8 cellular contexts compared by ENCODE assay signal in the genomic region with DNA sequence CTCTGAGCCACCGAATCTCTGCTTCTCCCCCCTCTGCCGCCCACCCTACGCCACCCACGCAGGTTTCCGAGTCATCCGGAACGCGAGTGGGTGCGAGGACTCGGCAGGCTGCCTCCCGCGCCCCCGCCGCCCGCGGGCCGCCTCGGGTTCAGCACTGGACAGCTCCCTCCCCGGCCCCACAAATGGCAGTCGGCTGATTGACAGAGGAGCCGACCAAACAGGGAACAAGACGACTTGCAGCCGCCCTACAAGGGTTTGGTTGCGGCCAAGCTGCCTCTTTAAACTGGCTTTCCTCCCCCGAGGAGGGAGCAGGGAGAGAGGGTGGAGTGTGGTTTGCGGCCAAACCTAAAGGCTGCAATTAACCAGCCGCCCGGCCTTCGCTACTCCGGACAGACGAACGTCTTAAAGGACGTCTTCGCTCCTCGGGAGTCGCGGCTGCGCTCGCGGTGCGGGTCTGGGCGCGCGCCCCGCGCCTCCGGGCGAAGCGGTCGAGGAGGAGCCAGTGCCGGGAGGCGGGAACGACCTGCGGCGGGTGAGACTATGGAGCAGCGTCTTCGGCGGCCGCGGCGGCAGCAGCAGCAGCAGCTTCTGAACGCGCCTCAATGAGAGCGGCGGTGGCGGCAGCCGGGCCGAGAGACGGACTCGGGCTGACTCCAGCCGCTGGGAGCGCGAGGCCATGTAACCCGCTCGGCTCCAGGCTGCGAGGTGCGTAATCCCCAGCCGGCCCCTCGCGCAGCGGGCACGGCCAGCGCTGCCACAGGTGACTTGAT. TPM values are rescaled to one million over a fixed set of nuclear protein-coding genes. Genes with fewer than 3 reads are reported as not detected.
DNase-seq lines count a peak whose midpoint lies in the region; ATAC-seq and TF ChIP-seq lines count a peak whose summit lies in the region.

A gene with protein sequence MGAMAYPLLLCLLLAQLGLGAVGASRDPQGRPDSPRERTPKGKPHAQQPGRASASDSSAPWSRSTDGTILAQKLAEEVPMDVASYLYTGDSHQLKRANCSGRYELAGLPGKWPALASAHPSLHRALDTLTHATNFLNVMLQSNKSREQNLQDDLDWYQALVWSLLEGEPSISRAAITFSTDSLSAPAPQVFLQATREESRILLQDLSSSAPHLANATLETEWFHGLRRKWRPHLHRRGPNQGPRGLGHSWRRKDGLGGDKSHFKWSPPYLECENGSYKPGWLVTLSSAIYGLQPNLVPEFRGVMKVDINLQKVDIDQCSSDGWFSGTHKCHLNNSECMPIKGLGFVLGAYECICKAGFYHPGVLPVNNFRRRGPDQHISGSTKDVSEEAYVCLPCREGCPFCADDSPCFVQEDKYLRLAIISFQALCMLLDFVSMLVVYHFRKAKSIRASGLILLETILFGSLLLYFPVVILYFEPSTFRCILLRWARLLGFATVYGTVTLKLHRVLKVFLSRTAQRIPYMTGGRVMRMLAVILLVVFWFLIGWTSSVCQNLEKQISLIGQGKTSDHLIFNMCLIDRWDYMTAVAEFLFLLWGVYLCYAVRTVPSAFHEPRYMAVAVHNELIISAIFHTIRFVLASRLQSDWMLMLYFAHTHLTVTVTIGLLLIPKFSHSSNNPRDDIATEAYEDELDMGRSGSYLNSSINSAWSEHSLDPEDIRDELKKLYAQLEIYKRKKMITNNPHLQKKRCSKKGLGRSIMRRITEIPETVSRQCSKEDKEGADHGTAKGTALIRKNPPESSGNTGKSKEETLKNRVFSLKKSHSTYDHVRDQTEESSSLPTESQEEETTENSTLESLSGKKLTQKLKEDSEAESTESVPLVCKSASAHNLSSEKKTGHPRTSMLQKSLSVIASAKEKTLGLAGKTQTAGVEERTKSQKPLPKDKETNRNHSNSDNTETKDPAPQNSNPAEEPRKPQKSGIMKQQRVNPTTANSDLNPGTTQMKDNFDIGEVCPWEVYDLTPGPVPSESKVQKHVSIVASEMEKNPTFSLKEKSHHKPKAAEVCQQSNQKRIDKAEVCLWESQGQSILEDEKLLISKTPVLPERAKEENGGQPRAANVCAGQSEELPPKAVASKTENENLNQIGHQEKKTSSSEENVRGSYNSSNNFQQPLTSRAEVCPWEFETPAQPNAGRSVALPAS (N-terminal part only) (plus strand): TSS at position 541 of the 770 bp plus-strand sequence. CDS start 420 bp downstream, outside the sequence.

- no peak within 1 kb of the TSS for H3K9ac ChIP-seq in KMS-11

- H3K27me3 ChIP-seq in KMS-11 (ENCODE audit: insufficient read depth, low read depth) (no peaks in the 10 kb centered on the region), osteoblast (ENCODE audit: insufficient read depth, low read length) (peaks cover 38% of the 10 kb centered on the region), thyroid gland (peaks cover 12% of the 10 kb centered on the region)

- H3K27ac ChIP-seq in KMS-11 (no peak within 1 kb of the TSS), angular gyrus (ENCODE audit: low read depth, low read length) (peak within 1 kb of the TSS; percentile 47), osteoblast (ENCODE audit: low read depth, low read length) (no peak within 1 kb of the TSS), thyroid gland (peak within 1 kb of the TSS in 1 of 3 donors; percentile 6)

- intact Hi-C loops in cardiac septum (cut with DNase I), result no loop called here
- intact Hi-C loops in thyroid gland (cut with DNase I), result no loop called here

- H3K79me2 ChIP-seq in KMS-11 (ENCODE audit: insufficient read depth, low read depth) (no peaks in the 10 kb centered on the region), osteoblast (ENCODE audit: insufficient read depth, low read length) (no peaks in the 10 kb centered on the region)

- no peaks in the 10 kb centered on the region for H3K4me1 ChIP-seq in KMS-11 (ENCODE audit: low read depth, poor library complexity, severe bottlenecking)
- H3K4me1 ChIP-seq in osteoblast (ENCODE audit: insufficient read depth, low read length), result peaks cover 3% of the 10 kb centered on the region
- H3K4me1 ChIP-seq in thyroid gland, result peaks cover 17 to 25% of the 10 kb centered on the region in 2 donors

- ATAC-seq in GM21786 (IDR thresholded peaks at IDR 0.05; ENCODE audit: unreplicated experiment), result no peak

- H3K36me3 ChIP-seq in KMS-11 (ENCODE audit: insufficient read depth) (no peaks in the 10 kb centered on the region), osteoblast (ENCODE audit: insufficient read depth, low read length) (no peaks in the 10 kb centered on the region), thyroid gland (no peaks in the 10 kb centered on the region)

- TF ChIP-seq CTCF in GM10266 (IDR thresholded peaks at IDR 0.05; ENCODE audit: control insufficient read depth, insufficient read depth, low read depth, missing control alignments), result no peak
- no peak for TF ChIP-seq CTCF in KMS-11 (conservative IDR thresholded peaks at IDR 0.05; ENCODE audit: low read depth, low read length)
- no peak for TF ChIP-seq CTCF in osteoblast (IDR thresholded peaks at IDR 0.05; ENCODE audit: extremely low read depth, low read depth, low read length)
- TF ChIP-seq CTCF in thyroid gland (IDR thresholded peaks at IDR 0.05), result no peak

- 2 to 6% methylated on average over 24 to 28 of the region's 83 CpGs for WGBS in thyroid gland, 2 donors

- H3K4me3 ChIP-seq in KMS-11 (IDR thresholded peaks at IDR 0.05; ENCODE audit: insufficient read depth, low read depth, low read length) (no peak within 1 kb of the TSS), osteoblast (ENCODE audit: insufficient read depth, low read length) (peak within 1 kb of the TSS; percentile 70), thyroid gland (replicated peaks in 1 of 3) (peak within 1 kb of the TSS; percentile 47 to 78 (median 66))

- no peaks in the 10 kb centered on the region for H4K20me1 ChIP-seq in KMS-11 (ENCODE audit: insufficient read depth)
- no peaks in the 10 kb centered on the region for H4K20me1 ChIP-seq in osteoblast (ENCODE audit: insufficient read depth, low read length)

- H2AFZ ChIP-seq in KMS-11 (ENCODE audit: low read depth) (peak within 1 kb of the TSS; percentile 70; the same call in 1 of the 2 replicates), osteoblast (ENCODE audit: low read length) (peak within 1 kb of the TSS; percentile 90)

- H3K9me3 ChIP-seq in osteoblast (ENCODE audit: low read depth, low read length), result no peaks in the 10 kb centered on the region
- H3K9me3 ChIP-seq in thyroid gland, result no peaks in the 10 kb centered on the region

- H3K4me2 ChIP-seq in KMS-11 (peak within 1 kb of the TSS; percentile 31), osteoblast (ENCODE audit: insufficient read depth, low read length) (peak within 1 kb of the TSS; percentile 82)

- peak; percentile 59 for DNase-seq in GM10266 (ENCODE audit: extremely low spot score)
- DNase-seq in SK-MEL-5 (ENCODE audit: low read depth, low spot score), result peak; percentile 92
- DNase-seq in cardiac septum (ENCODE audit: low spot score), result peak; percentile 91
- peak; percentile 99 for DNase-seq in osteoblast (ENCODE audit: insufficient read length, low spot score, missing footprints)
- peak; percentile 92 to 94 for DNase-seq in thyroid gland

- TF ChIP-seq POLR2A in thyroid gland (IDR thresholded peaks at IDR 0.05), result peak in 1 of 2 donors; percentile 54

- in situ Hi-C loops in SK-MEL-5 (cut with HindIII; ENCODE audit: low pct_unique_long_range_greater_than_20kb, low sequenced_read_pairs), result no loop called here

RNA-seq across cellular contexts. Expression of the gene that starts here (rescaled TPM):
- 10.8 and 12.3 TPM in 2 replicates for total RNA-seq in SK-MEL-5 (2014; rRNA removed; shearing (Covaris generic))
- polyA plus RNA-seq in SK-MEL-5 (2015; cell fraction: cytosol; rRNA removed), result 8.3 and 8.6 TPM in 2 replicates
- 9.5 and 9.7 TPM in 2 replicates for polyA plus RNA-seq in SK-MEL-5 (2015; cell fraction: nucleus; rRNA removed)
- total RNA-seq in cardiac septum (0.05 TPM), osteoblast (under 0.01 TPM in 2 replicates), thyroid gland (1 to 10 TPM in 3 of 4 donors, under 1 TPM in 1; 0.13 to 1.9 (median 1.2) TPM)

Comparison
In these comparisons a context has a peak if more than half of its experiments do, and no peak if none do; other contexts are left out.
1. Peak in DNase-seq in cardiac septum; RNA of the gene not detected or under 1 TPM.
2. Peak in DNase-seq, H3K4me3 ChIP-seq and H3K4me2 ChIP-seq in osteoblast; RNA of the gene not detected or under 1 TPM.